In the genomic region with DNA sequence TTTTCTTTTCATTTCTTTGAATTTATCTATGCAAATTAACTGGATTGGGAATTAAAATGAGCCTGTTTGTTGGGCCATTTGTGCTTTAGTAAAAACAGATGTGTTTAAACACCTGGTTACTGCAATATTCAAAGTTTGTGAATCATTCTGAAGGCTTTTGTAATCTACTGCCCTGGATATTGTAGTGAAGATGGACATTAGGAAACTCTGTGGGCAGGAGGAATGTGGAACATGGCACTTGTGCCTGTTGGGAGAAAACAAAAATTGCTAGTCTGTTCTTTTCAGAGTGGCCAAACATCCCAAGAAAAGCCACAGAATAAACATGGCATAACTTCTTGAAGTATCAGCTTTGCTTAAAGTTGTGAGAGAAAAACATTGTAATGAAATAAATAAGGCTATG, we compare ENCODE assay signal across 18 cellular contexts. TPM values are rescaled to one million over a fixed set of nuclear protein-coding genes. Genes with fewer than 3 reads are reported as not detected.
DNase-seq lines count a peak whose midpoint lies in the region; ATAC-seq and TF ChIP-seq lines count a peak whose summit lies in the region.
"Had no signal": no experiment of that assay in that cellular context is flagged by ENCODE, and none has a peak within 500 bp of the region (broad histone marks: within the 10 kb centered on the region; RNA-seq: fewer than 3 reads in every experiment).

No MANE protein-coding gene starts in this region.

- H3K9me2 ChIP-seq in GM23338 (ENCODE audit: insufficient read depth), result no peaks in the 10 kb centered on the region

- TF ChIP-seq CTCF in GM23338 (conservative IDR thresholded peaks at IDR 0.05; ENCODE audit: low read depth in 2 of 2) (no peak), thoracic aorta (IDR thresholded peaks at IDR 0.05) (no peak)

- H3K4me3 ChIP-seq in GM23338 (no peak overlapping the region), thoracic aorta (peak overlapping the region; percentile 10)
- H3K4me3 ChIP-seq: body of pancreas, HAP-1, heart left ventricle had no signal

- no peaks in the 10 kb centered on the region for H3K36me3 Mint-ChIP-seq in GM23338 (ENCODE audit: low read depth)
- H3K36me3 Mint-ChIP-seq: type B pancreatic cell had no signal

- H2AFZ ChIP-seq in GM23338, result no peak overlapping the region

- no peaks in the 10 kb centered on the region for H3K27me3 ChIP-seq in GM23338 (ENCODE audit: insufficient read depth)
- H3K27me3 ChIP-seq in thoracic aorta (replicated peaks; ENCODE audit: insufficient read depth), result no peaks in the 10 kb centered on the region
- H3K27me3 ChIP-seq: body of pancreas, heart left ventricle had no signal

- ATAC-seq in GM23338 (no peak), thoracic aorta (ENCODE audit: insufficient number of reproducible peaks, low FRiP score, low read depth) (peak; percentile 87), HG02571 (IDR thresholded peaks at IDR 0.05; ENCODE audit: unreplicated experiment) (no peak)
- ATAC-seq: body of pancreas, heart left ventricle had no signal

- no peak overlapping the region for H3K4me3 Mint-ChIP-seq in GM23338
- H3K4me3 Mint-ChIP-seq: endodermal cell; T-helper 2 cell treated with Interferon-gamma antibody and Interleukin-4, amounts not matched to agents 5 μg/mL and 100 μg/mL, for 36 hours; type B pancreatic cell had no signal

- H3K4me2 ChIP-seq in GM23338, result no peak overlapping the region

- DNase-seq in GM23338 (ENCODE audit: low spot score) (no peak), amniotic epithelial cell (ENCODE audit: low read depth) (peak; percentile 95), fibroblast of the conjunctiva (ENCODE audit: low read depth) (peak; percentile 26), thoracic aorta (ENCODE audit: low spot score) (no peak), NCI-H748 treated with DMSO at 0.1 percent for 48 hours (lab: John Stamatoyannopoulos, UW) (no peak), posterior vena cava (ENCODE audit: low spot score) (no peak)
- DNase-seq: activated CD4-positive, alpha-beta T cell treated with anti-CD3 and anti-CD28 coated beads, Interleukin-2, amount 50 U/mL, for 48 hours; body of pancreas; endodermal cell; heart left ventricle; NCI-H187; NCI-H774; Right ventricle myocardium superior; stimulated activated CD4-positive, alpha-beta T cell treated with anti-CD3 and anti-CD28 coated beads, Interleukin-2, amount 100 ng/mL, for 24 hours had no signal

- H3K9me3 ChIP-seq in thoracic aorta, result no peaks in the 10 kb centered on the region
- H3K9me3 ChIP-seq: body of pancreas, HAP-1 had no signal

- H3F3A ChIP-seq in GM23338 (replicated peaks; ENCODE audit: low read depth), result no peaks in the 10 kb centered on the region

- H3K36me3 ChIP-seq in GM23338 (ENCODE audit: insufficient read depth), result no peaks in the 10 kb centered on the region
- H3K36me3 ChIP-seq in thoracic aorta, result no peaks in the 10 kb centered on the region
- H3K36me3 ChIP-seq: HAP-1, heart left ventricle had no signal

- H3K9me3 Mint-ChIP-seq in GM23338, result no peaks in the 10 kb centered on the region
- H3K9me3 Mint-ChIP-seq: endodermal cell; T-helper 2 cell treated with Interferon-gamma antibody and Interleukin-4, amounts not matched to agents 5 μg/mL and 100 μg/mL, for 36 hours; type B pancreatic cell had no signal

- H3K27me3 Mint-ChIP-seq in GM23338 (ENCODE audit: insufficient read depth, low read depth, poor library complexity), result no peaks in the 10 kb centered on the region
- H3K27me3 Mint-ChIP-seq: type B pancreatic cell had no signal

- no peaks in the 10 kb centered on the region for H4K20me1 ChIP-seq in GM23338 (replicated peaks; ENCODE audit: insufficient read depth)

- H3K4me1 ChIP-seq in GM23338 (ENCODE audit: insufficient read depth) (no peaks in the 10 kb centered on the region), thoracic aorta (ENCODE audit: control insufficient read depth in 1 of 2, low read depth in 2 of 2) (peaks cover 11 to 19% of the 10 kb centered on the region in 2 donors)
- H3K4me1 ChIP-seq: body of pancreas, HAP-1, heart left ventricle had no signal

- H3K79me2 ChIP-seq in GM23338 (replicated peaks; ENCODE audit: insufficient read depth), result no peaks in the 10 kb centered on the region

- H3K27ac ChIP-seq in GM23338 (ENCODE audit: low read depth) (no peak overlapping the region), thoracic aorta (peak overlapping the region; percentile 56 to 73)
- H3K27ac ChIP-seq: body of pancreas, heart left ventricle had no signal

- intact Hi-C loops in posterior vena cava (cut with DNase I), result no loop called here

- H3K4me1 Mint-ChIP-seq in GM23338, result no peaks in the 10 kb centered on the region
- H3K4me1 Mint-ChIP-seq: endodermal cell had no signal

- H3K27ac Mint-ChIP-seq in GM23338, result 0 out of 2 replicates have a peak overlapping the region, but pooled peaks have one; percentile 19
- H3K27ac Mint-ChIP-seq: endodermal cell; T-helper 2 cell treated with Interferon-gamma antibody and Interleukin-4, amounts not matched to agents 5 μg/mL and 100 μg/mL, for 36 hours; type B pancreatic cell had no signal

TF ChIP-seq in GM23338, 12 proteins besides CTCF, POLR2A, EP300 and RAD21:
- no peak for TF ChIP-seq JUNB (IDR thresholded peaks at IDR 0.05; ENCODE audit: unreplicated experiment)
- TF ChIP-seq NANOG (IDR thresholded peaks at IDR 0.05; ENCODE audit: borderline replicate concordance), result no peak
- TF ChIP-seq STAT1 (IDR thresholded peaks at IDR 0.05; ENCODE audit: unreplicated experiment), result no peak
- no peak for TF ChIP-seq EZH2phosphoT487 (IDR thresholded peaks at IDR 0.05; ENCODE audit: unreplicated experiment)
- TF ChIP-seq, protein P1, sequence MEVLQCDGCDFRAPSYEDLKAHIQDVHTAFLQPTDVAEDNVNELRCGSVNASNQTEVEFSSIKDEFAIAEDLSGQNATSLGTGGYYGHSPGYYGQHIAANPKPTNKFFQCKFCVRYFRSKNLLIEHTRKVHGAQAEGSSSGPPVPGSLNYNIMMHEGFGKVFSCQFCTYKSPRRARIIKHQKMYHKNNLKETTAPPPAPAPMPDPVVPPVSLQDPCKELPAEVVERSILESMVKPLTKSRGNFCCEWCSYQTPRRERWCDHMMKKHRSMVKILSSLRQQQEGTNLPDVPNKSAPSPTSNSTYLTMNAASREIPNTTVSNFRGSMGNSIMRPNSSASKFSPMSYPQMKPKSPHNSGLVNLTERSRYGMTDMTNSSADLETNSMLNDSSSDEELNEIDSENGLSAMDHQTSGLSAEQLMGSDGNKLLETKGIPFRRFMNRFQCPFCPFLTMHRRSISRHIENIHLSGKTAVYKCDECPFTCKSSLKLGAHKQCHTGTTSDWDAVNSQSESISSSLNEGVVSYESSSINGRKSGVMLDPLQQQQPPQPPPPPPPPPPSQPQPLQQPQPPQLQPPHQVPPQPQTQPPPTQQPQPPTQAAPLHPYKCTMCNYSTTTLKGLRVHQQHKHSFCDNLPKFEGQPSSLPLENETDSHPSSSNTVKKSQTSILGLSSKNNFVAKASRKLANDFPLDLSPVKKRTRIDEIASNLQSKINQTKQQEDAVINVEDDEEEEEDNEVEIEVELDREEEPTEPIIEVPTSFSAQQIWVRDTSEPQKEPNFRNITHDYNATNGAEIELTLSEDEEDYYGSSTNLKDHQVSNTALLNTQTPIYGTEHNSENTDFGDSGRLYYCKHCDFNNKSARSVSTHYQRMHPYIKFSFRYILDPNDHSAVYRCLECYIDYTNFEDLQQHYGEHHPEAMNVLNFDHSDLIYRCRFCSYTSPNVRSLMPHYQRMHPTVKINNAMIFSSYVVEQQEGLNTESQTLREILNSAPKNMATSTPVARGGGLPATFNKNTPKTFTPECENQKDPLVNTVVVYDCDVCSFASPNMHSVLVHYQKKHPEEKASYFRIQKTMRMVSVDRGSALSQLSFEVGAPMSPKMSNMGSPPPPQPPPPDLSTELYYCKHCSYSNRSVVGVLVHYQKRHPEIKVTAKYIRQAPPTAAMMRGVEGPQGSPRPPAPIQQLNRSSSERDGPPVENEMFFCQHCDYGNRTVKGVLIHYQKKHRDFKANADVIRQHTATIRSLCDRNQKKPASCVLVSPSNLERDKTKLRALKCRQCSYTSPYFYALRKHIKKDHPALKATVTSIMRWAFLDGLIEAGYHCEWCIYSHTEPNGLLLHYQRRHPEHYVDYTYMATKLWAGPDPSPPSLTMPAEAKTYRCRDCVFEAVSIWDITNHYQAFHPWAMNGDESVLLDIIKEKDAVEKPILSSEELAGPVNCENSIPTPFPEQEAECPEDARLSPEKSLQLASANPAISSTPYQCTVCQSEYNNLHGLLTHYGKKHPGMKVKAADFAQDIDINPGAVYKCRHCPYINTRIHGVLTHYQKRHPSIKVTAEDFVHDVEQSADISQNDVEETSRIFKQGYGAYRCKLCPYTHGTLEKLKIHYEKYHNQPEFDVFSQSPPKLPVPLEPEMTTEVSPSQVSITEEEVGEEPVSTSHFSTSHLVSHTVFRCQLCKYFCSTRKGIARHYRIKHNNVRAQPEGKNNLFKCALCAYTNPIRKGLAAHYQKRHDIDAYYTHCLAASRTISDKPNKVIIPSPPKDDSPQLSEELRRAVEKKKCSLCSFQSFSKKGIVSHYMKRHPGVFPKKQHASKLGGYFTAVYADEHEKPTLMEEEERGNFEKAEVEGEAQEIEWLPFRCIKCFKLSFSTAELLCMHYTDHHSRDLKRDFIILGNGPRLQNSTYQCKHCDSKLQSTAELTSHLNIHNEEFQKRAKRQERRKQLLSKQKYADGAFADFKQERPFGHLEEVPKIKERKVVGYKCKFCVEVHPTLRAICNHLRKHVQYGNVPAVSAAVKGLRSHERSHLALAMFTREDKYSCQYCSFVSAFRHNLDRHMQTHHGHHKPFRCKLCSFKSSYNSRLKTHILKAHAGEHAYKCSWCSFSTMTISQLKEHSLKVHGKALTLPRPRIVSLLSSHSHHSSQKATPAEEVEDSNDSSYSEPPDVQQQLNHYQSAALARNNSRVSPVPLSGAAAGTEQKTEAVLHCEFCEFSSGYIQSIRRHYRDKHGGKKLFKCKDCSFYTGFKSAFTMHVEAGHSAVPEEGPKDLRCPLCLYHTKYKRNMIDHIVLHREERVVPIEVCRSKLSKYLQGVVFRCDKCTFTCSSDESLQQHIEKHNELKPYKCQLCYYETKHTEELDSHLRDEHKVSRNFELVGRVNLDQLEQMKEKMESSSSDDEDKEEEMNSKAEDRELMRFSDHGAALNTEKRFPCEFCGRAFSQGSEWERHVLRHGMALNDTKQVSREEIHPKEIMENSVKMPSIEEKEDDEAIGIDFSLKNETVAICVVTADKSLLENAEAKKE (CRISPR knock-in tag; IDR thresholded peaks at IDR 0.05), result no peak
- TF ChIP-seq, protein P2, sequence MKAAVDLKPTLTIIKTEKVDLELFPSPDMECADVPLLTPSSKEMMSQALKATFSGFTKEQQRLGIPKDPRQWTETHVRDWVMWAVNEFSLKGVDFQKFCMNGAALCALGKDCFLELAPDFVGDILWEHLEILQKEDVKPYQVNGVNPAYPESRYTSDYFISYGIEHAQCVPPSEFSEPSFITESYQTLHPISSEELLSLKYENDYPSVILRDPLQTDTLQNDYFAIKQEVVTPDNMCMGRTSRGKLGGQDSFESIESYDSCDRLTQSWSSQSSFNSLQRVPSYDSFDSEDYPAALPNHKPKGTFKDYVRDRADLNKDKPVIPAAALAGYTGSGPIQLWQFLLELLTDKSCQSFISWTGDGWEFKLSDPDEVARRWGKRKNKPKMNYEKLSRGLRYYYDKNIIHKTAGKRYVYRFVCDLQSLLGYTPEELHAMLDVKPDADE (IDR thresholded peaks at IDR 0.05), result no peak

RNA-seq across cellular contexts. Expression of a gene that starts 40.8 kb away (rescaled TPM):
- total RNA-seq in GM23338 (2014; rRNA removed; shearing (Covaris generic)), result 2.3 and 3.0 TPM in 2 replicates
- 0.44 and 0.49 TPM in 2 replicates for polyA plus RNA-seq in GM23338 (2016; fragmentation: Nextera tagmentation; extraction: Ambion mirVana)
- 10 to 100 TPM; 24.3 to 28.3 TPM for total RNA-seq in thoracic aorta
- total RNA-seq in posterior vena cava, result 1 to 10 TPM; 4.9 to 5.8 TPM

Comparison
In these comparisons a context has a peak if more than half of its experiments do, and no peak if none do; other contexts are left out.
1. DNase-seq: peak in amniotic epithelial cell (single experiment) and fibroblast of the conjunctiva (single experiment); none in GM23338 (single experiment), thoracic aorta (single experiment), NCI-H748 treated with DMSO at 0.1 percent for 48 hours (single experiment) and posterior vena cava (single experiment).